Comparison of ENCODE assay signal across 37 cellular contexts in genomic region chr18:56158676-56159075, GRCh38.
DNase-seq lines count a peak whose midpoint lies in the region; ATAC-seq, FAIRE-seq and TF ChIP-seq lines count a peak whose summit lies in the region.
"Had no signal": no experiment of that assay in that cellular context is flagged by ENCODE, and none has a peak within 500 bp of the region (broad histone marks: within the 10 kb centered on the region; RNA-seq: fewer than 3 reads in every experiment).

No MANE protein-coding gene starts in this region.

- peaks cover 11% of the 10 kb centered on the region for H3K4me1 ChIP-seq in IMR-90 (ENCODE audit: control insufficient read depth, insufficient read depth, low read length)
- H3K4me1 ChIP-seq: A549; BE2C; BLaER1; BLaER1 treated with 17β-estradiol and CSF1 and Interleukin-3, amounts not matched to agents 10 nM and 100 nM; Caco-2 had no signal

- H2BK20ac ChIP-seq in IMR-90 (ENCODE audit: low read depth, low read length) = peak overlapping the region; percentile 95

- H2BK15ac ChIP-seq in IMR-90 (ENCODE audit: low read depth, low read length) = peak overlapping the region; percentile 62; the same call in 1 of the 3 replicates

- TF ChIP-seq CTCF in AG04450 (IDR thresholded peaks at IDR 0.05; ENCODE audit: low read depth, low read length) (no peak), D721Med (IDR thresholded peaks at IDR 0.05; ENCODE audit: insufficient read depth, missing control alignments) (no peak), IMR-90 (conservative IDR thresholded peaks at IDR 0.05; ENCODE audit: low read depth, low read length) (no peak), chondrocyte (IDR thresholded peaks at IDR 0.05) (no peak)

- H3K9me3 ChIP-seq in AG04450 (ENCODE audit: control insufficient read depth, insufficient read depth, low read length) (no peaks in the 10 kb centered on the region), IMR-90 (ENCODE audit: control insufficient read depth, insufficient read depth, low read length) (no peaks in the 10 kb centered on the region)
- H3K9me3 ChIP-seq: A549; BE2C; BLaER1; BLaER1 treated with 17β-estradiol and CSF1 and Interleukin-3, amounts not matched to agents 10 nM and 100 nM; Caco-2 had no signal

- ATAC-seq in IMR-90 (ENCODE audit: low read depth) (peak; percentile 96), HG02571 (IDR thresholded peaks at IDR 0.05; ENCODE audit: unreplicated experiment) (no peak)
- ATAC-seq: A549; CD8-positive, alpha-beta T cell had no signal

- peak overlapping the region; percentile 84 for H4K91ac ChIP-seq in IMR-90 (ENCODE audit: insufficient read depth, low read depth, low read length)

- H3K36me3 Mint-ChIP-seq in chondrocyte (ENCODE audit: low read depth) = peaks cover 3% of the 10 kb centered on the region
- H3K36me3 Mint-ChIP-seq: CD14-positive monocyte; CD4-positive, alpha-beta memory T cell; CD4-positive, CD25-positive, alpha-beta regulatory T cell; CD8-positive, alpha-beta memory T cell; CD8-positive, alpha-beta T cell had no signal

- DNase-seq in AG04450 (ENCODE audit: low read depth, low spot score) = peak; percentile 16
- DNase-seq in D721Med (ENCODE audit: insufficient read length, low spot score) = no peak
- DNase-seq in IMR-90 = peak; percentile 57
- DNase-seq in chondrocyte (ENCODE audit: low spot score) = no peak
- DNase-seq in DMS53 treated with DMSO at 0.1 percent for 48 hours (lab: John Stamatoyannopoulos, UW; ENCODE audit: unreplicated experiment) = no peak
- DNase-seq in SIG-M5 treated with dmso at 0.1 percent for 504 hours (lab: John Stamatoyannopoulos, UW; ENCODE audit: unreplicated experiment) = no peak
- DNase-seq in germinal center (ENCODE audit: low spot score) = no peak
- DNase-seq: 8988T; ACHN; AML-193; BE2C; C1 segment of cervical spinal cord; Caco-2; Calu3; CD4-positive, alpha-beta memory T cell; CD4-positive, alpha-beta T cell; CD4-positive, CD25-positive, alpha-beta regulatory T cell; CD8-positive, alpha-beta memory T cell; CD8-positive, alpha-beta T cell; COR-L47; DMS 273 treated with DMSO at 0.1 percent for 48 hours; DMS153; DMS53; DMS79; DMS79 treated with DMSO at 0.1 percent for 48 hours; DND-41; EL had no signal

- H2AFZ ChIP-seq in IMR-90 (replicated peaks; ENCODE audit: low read length, poor library complexity) = no peak overlapping the region

- H3K18ac ChIP-seq in IMR-90 (ENCODE audit: low read depth, low read length) = peak overlapping the region; percentile 97

- H3K4me1 Mint-ChIP-seq in chondrocyte (ENCODE audit: low read depth) = peaks cover 38% of the 10 kb centered on the region
- H3K4me1 Mint-ChIP-seq: CD4-positive, alpha-beta memory T cell; CD4-positive, CD25-positive, alpha-beta regulatory T cell; CD8-positive, alpha-beta memory T cell had no signal

- H3K27me3 ChIP-seq in AG04450 (ENCODE audit: control insufficient read depth, insufficient read depth, low read length) (no peaks in the 10 kb centered on the region), IMR-90 (ENCODE audit: control insufficient read depth, insufficient read depth, low read length) (no peaks in the 10 kb centered on the region)
- H3K27me3 ChIP-seq: BE2C; BLaER1; BLaER1 treated with 17β-estradiol and CSF1 and Interleukin-3, amounts not matched to agents 10 nM and 100 nM had no signal

- peak overlapping the region; percentile 72 to 91; a peak in 3 of 4 replicates for H4K8ac ChIP-seq in IMR-90 (ENCODE audit: low read depth in 2 of 2, low read length in 2 of 2)

- H3K23ac ChIP-seq in IMR-90 (ENCODE audit: low read depth, low read length) = no peak overlapping the region

- H3K9me1 ChIP-seq in IMR-90 (ENCODE audit: insufficient read depth, low read length) = no peaks in the 10 kb centered on the region; the same call in 1 of the 2 replicates

- peak overlapping the region; percentile 87; the same call in 1 of the 2 replicates for H3K4ac ChIP-seq in IMR-90 (ENCODE audit: low read depth, low read length)

- peak overlapping the region; percentile 92; the same call in 1 of the 2 replicates for H4K5ac ChIP-seq in IMR-90 (ENCODE audit: low read depth, low read length)

- TF ChIP-seq RAD21 in IMR-90 (IDR thresholded peaks at IDR 0.05; ENCODE audit: low read length) = no peak

- peak overlapping the region; percentile 58; the same call in 1 of the 2 replicates for H3K4me2 ChIP-seq in IMR-90 (ENCODE audit: low read depth, low read length)
- H3K4me2 ChIP-seq: A549; BLaER1; BLaER1 treated with 17β-estradiol and CSF1 and Interleukin-3, amounts not matched to agents 10 nM and 100 nM had no signal

- intact Hi-C loops in IMR-90 (cut with micrococcal nuclease) = no loop called here

- no peak overlapping the region for H3K4me3 ChIP-seq in AG04450 (ENCODE audit: low read depth, low read length)
- no peak overlapping the region for H3K4me3 ChIP-seq in IMR-90 (ENCODE audit: insufficient read depth, low read depth, low read length)
- H3K4me3 ChIP-seq: A549; BLaER1; BLaER1 treated with 17β-estradiol and CSF1 and Interleukin-3, amounts not matched to agents 10 nM and 100 nM had no signal

- H3K9me3 Mint-ChIP-seq in chondrocyte (ENCODE audit: low read depth) = peaks cover 3% of the 10 kb centered on the region
- H3K9me3 Mint-ChIP-seq: CD4-positive, alpha-beta T cell; CD8-positive, alpha-beta T cell had no signal

- no TSS peak for BruUV-seq in IMR-90 (replicated peaks; lab: Mats Ljungman, UMichigan)

- no peak overlapping the region for H2AK9ac ChIP-seq in IMR-90 (replicated peaks; ENCODE audit: low read depth, low read length, poor library complexity)

- in situ Hi-C loops in IMR-90 (cut with MboI; ENCODE audit: low sequenced_read_pairs) = no loop called here

- TF ChIP-seq POLR2A in IMR-90 (IDR thresholded peaks at IDR 0.05; ENCODE audit: low read depth, low read length) = no peak

- peak overlapping the region; percentile 71 for H3K27ac Mint-ChIP-seq in chondrocyte (ENCODE audit: unreplicated experiment)
- H3K27ac Mint-ChIP-seq: B cell; CD14-positive monocyte; CD4-positive, alpha-beta T cell; CD4-positive, CD25-positive, alpha-beta regulatory T cell; CD8-positive, alpha-beta memory T cell; CD8-positive, alpha-beta T cell had no signal

- H2BK5ac ChIP-seq in IMR-90 (ENCODE audit: low read depth, low read length, poor library complexity, severe bottlenecking) = peak overlapping the region; percentile 88

- H3K36me3 ChIP-seq in IMR-90 (ENCODE audit: control insufficient read depth, insufficient read depth, low read length) = no peaks in the 10 kb centered on the region
- H3K36me3 ChIP-seq: BE2C; BLaER1; BLaER1 treated with 17β-estradiol and CSF1 and Interleukin-3, amounts not matched to agents 10 nM and 100 nM had no signal

- peak overlapping the region; percentile 79; the same call in 1 of the 2 replicates for H3K14ac ChIP-seq in IMR-90 (replicated peaks; ENCODE audit: low read depth, low read length)

- no peaks in the 10 kb centered on the region for H3K79me1 ChIP-seq in IMR-90 (ENCODE audit: low read depth in 1 of 2, low read length in 2 of 2)

- H3K56ac ChIP-seq in IMR-90 (ENCODE audit: extremely low read depth, insufficient read depth, low read length) = 0 out of 2 replicates have a peak overlapping the region, but pooled peaks have one; percentile 47

- no peak overlapping the region for H3K27ac ChIP-seq in AG04450 (ENCODE audit: low read depth, low read length)
- H3K27ac ChIP-seq in IMR-90 (ENCODE audit: insufficient read depth, low read length) = 0 out of 2 replicates have a peak overlapping the region, but pooled peaks have one; percentile 47
- H3K27ac ChIP-seq: 22Rv1; A549; BLaER1; BLaER1 treated with 17β-estradiol and CSF1 and Interleukin-3, amounts not matched to agents 10 nM and 100 nM; C4-2B had no signal

- dilution Hi-C loops in IMR-90 (cut with HindIII; ENCODE audit: low sequenced_read_pairs, unreplicated experiment) = no loop called here

- 0 out of 2 replicates have a peak overlapping the region, but pooled peaks have one; percentile 98 for H2AK5ac ChIP-seq in IMR-90 (ENCODE audit: low read depth, low read length)

- no peaks in the 10 kb centered on the region for H3K27me3 Mint-ChIP-seq in chondrocyte (ENCODE audit: low read depth)
- H3K27me3 Mint-ChIP-seq: B cell; CD4-positive, alpha-beta memory T cell; CD4-positive, alpha-beta T cell; CD4-positive, CD25-positive, alpha-beta regulatory T cell; CD8-positive, alpha-beta memory T cell had no signal

- FAIRE-seq in D721Med (lab: Jason Lieb, UNC) = peak; percentile 94
- FAIRE-seq: A204.1, A549, G401.6 had no signal

- no peak overlapping the region for H3K4me3 Mint-ChIP-seq in chondrocyte (ENCODE audit: unreplicated experiment)
- H3K4me3 Mint-ChIP-seq: B cell; CD14-positive monocyte; CD4-positive, alpha-beta memory T cell; CD4-positive, alpha-beta T cell; CD4-positive, CD25-positive, alpha-beta regulatory T cell; CD8-positive, alpha-beta memory T cell; CD8-positive, alpha-beta T cell had no signal

- POLR2A ChIA-PET in AG04450 (lab: Yijun Ruan, JAX) (no interaction called here), IMR-90 (lab: Charles Lee; ENCODE audit: unreplicated experiment) (interaction anchor here (0.6 kb wide), 1 partner anchor 298 kb away, joined by 4 read pairs; no protein-coding TSS in a partner anchor)

- peak overlapping the region; percentile 88 for H2BK120ac ChIP-seq in IMR-90 (ENCODE audit: low read depth, low read length)

- no peak overlapping the region for H3K9ac ChIP-seq in IMR-90 (ENCODE audit: low read depth, low read length)
- H3K9ac ChIP-seq: BLaER1; BLaER1 treated with 17β-estradiol and CSF1 and Interleukin-3, amounts not matched to agents 10 nM and 100 nM had no signal

- CTCF ChIA-PET in AG04450 (lab: Charles Lee) = no interaction called here
- CTCF ChIA-PET in IMR-90 (lab: Yijun Ruan, JAX) = no interaction called here

- H4K20me1 ChIP-seq in IMR-90 (ENCODE audit: insufficient read depth, low read length) = no peaks in the 10 kb centered on the region
- H4K20me1 ChIP-seq: BLaER1; BLaER1 treated with 17β-estradiol and CSF1 and Interleukin-3, amounts not matched to agents 10 nM and 100 nM had no signal

TF ChIP-seq in IMR-90, 13 proteins besides CTCF, POLR2A, EP300 and RAD21:
- no peak for TF ChIP-seq CHD1 (IDR thresholded peaks at IDR 0.05; ENCODE audit: low read depth, low read length)
- no peak for TF ChIP-seq BHLHE40 (IDR thresholded peaks at IDR 0.05; ENCODE audit: low read depth, low read length)
- TF ChIP-seq SMC3 (IDR thresholded peaks at IDR 0.05; ENCODE audit: low read depth, low read length) = no peak
- no peak for TF ChIP-seq CEBPB (IDR thresholded peaks at IDR 0.05; ENCODE audit: low read depth, low read length)
- no peak for TF ChIP-seq MAZ (IDR thresholded peaks at IDR 0.05; ENCODE audit: borderline replicate concordance, low read depth, low read length)
- TF ChIP-seq FOS (IDR thresholded peaks at IDR 0.05; ENCODE audit: low read depth, low read length) = no peak
- TF ChIP-seq MAFK (IDR thresholded peaks at IDR 0.05; ENCODE audit: low read depth, low read length) = no peak

Comparison
In these comparisons a context has a peak if more than half of its experiments do, and no peak if none do; other contexts are left out.
1. DNase-seq: peak in AG04450 (single experiment) and IMR-90 (single experiment); none in D721Med (single experiment), chondrocyte (single experiment), DMS53 treated with DMSO at 0.1 percent for 48 hours (single experiment), SIG-M5 treated with dmso at 0.1 percent for 504 hours (single experiment) and germinal center (single experiment).